Comparison of ENCODE assay signal across 23 cellular contexts in genomic region chr4:59968796-59969195, GRCh38.
"Had no signal": no experiment of that assay in that cellular context is flagged by ENCODE, and none has a peak within 500 bp of the region (broad histone marks: within the 10 kb centered on the region; RNA-seq: fewer than 3 reads in every experiment).

No MANE protein-coding gene starts in this region.

- H3K4me1 ChIP-seq: colonic mucosa, esophagus squamous epithelium, foreskin keratinocyte, gastrocnemius medialis, gastroesophageal sphincter had no signal

- H3K36me3 ChIP-seq: colonic mucosa, esophagus muscularis mucosa, esophagus squamous epithelium, gastrocnemius medialis, gastroesophageal sphincter, heart left ventricle, heart right ventricle had no signal

- H3K9me3 ChIP-seq: colonic mucosa, esophagus muscularis mucosa, esophagus squamous epithelium, gastrocnemius medialis, gastroesophageal sphincter, heart left ventricle had no signal

- H3K27me3 Mint-ChIP-seq: dendritic cell treated with granulocyte-macrophage colony-stimulating factor and Interleukin-4, amounts not matched to agents 40 ng/mL and 50 ng/mL, for 4 days; effector memory CD8-positive, alpha-beta T cell had no signal

- H3K4me3 ChIP-seq: colonic mucosa, coronary artery, dorsolateral prefrontal cortex, esophagus muscularis mucosa, esophagus squamous epithelium, gastrocnemius medialis, gastroesophageal sphincter, heart left ventricle, heart right ventricle had no signal

- H3K27ac Mint-ChIP-seq: dendritic cell treated with granulocyte-macrophage colony-stimulating factor and Interleukin-4, amounts not matched to agents 40 ng/mL and 50 ng/mL, for 4 days; effector memory CD8-positive, alpha-beta T cell had no signal

- DNase-seq: colonic mucosa; cortex of kidney; dermis blood vessel endothelial cell; dorsolateral prefrontal cortex; effector CD4-positive, alpha-beta T cell; effector CD8-positive, alpha-beta T cell; effector memory CD4-positive, alpha-beta T cell; effector memory CD8-positive, alpha-beta T cell; erythroblast; esophagus squamous epithelium; foreskin fibroblast; foreskin keratinocyte; foreskin melanocyte; gastrocnemius medialis; glutamatergic neuron; heart left ventricle; heart right ventricle had no signal

- H3K27me3 ChIP-seq: colonic mucosa, dorsolateral prefrontal cortex, esophagus muscularis mucosa, esophagus squamous epithelium, foreskin keratinocyte, gastrocnemius medialis, gastroesophageal sphincter, heart left ventricle, heart right ventricle had no signal

- H3K27ac ChIP-seq: colonic mucosa, coronary artery, dorsolateral prefrontal cortex, epithelial cell of prostate, esophagus muscularis mucosa, esophagus squamous epithelium, foreskin keratinocyte, gastrocnemius medialis, gastroesophageal sphincter, heart right ventricle had no signal

- H3K4me3 Mint-ChIP-seq: dendritic cell treated with granulocyte-macrophage colony-stimulating factor and Interleukin-4, amounts not matched to agents 40 ng/mL and 50 ng/mL, for 4 days; effector memory CD8-positive, alpha-beta T cell had no signal

- ATAC-seq: effector memory CD8-positive, alpha-beta T cell; esophagus mucosa; foreskin keratinocyte; gastrocnemius medialis; gastroesophageal sphincter; heart right ventricle had no signal
